Comparison of ENCODE assay signal across 22 cellular contexts in the genomic region with DNA sequence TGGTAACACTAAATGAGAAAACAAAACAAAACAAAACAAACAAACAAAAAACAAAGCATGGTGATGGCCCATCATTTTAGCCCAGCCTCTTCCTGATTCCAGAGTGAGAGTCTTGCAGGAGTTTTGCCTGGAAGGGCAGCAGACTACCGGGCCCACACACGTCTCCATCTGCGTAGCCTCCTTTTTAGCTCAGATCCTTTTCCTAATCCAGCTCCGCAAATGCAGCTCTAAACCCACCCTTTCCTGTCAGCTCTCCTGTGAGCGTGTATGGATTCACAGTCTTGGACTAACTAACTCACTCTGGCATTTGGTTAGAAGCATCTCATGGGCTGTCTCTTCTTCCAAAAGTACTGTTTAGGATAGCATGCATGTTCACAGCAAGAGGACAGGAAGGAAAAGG. TPM values are rescaled to one million over a fixed set of nuclear protein-coding genes. Genes with fewer than 3 reads are reported as not detected.
DNase-seq lines count a peak whose midpoint lies in the region; ATAC-seq, FAIRE-seq and TF ChIP-seq lines count a peak whose summit lies in the region.
"Had no signal": no experiment of that assay in that cellular context is flagged by ENCODE, and none has a peak within 500 bp of the region (broad histone marks: within the 10 kb centered on the region; RNA-seq: fewer than 3 reads in every experiment).

No MANE protein-coding gene starts in this region.

- H3K36me3 ChIP-seq in H1 (ENCODE audit: control insufficient read depth in 2 of 4, insufficient read depth in 4 of 4, low read length in 3 of 4) (no peaks in the 10 kb centered on the region), mesendoderm (ENCODE audit: control insufficient read depth, insufficient read depth, low read length) (no peaks in the 10 kb centered on the region)

- H4K8ac ChIP-seq in H1 (ENCODE audit: extremely low read depth, insufficient read depth, low read length) (no peak overlapping the region), mesendoderm (ENCODE audit: low read depth, low read length) (no peak overlapping the region)

- no peak for TF ChIP-seq POLR2A in H1 (IDR thresholded peaks at IDR 0.05; ENCODE audit: control extremely low read depth in 1 of 2, low read depth in 2 of 2, low read length in 2 of 2)

- H2BK120ac ChIP-seq in H1 (replicated peaks; ENCODE audit: low read depth, low read length), result no peak overlapping the region
- H2BK120ac ChIP-seq in mesendoderm (ENCODE audit: low read depth, low read length), result no peak overlapping the region

- TF ChIP-seq EP300 in H1 (IDR thresholded peaks at IDR 0.05; ENCODE audit: borderline replicate concordance in 1 of 2, low read depth in 2 of 2, low read length in 2 of 2), result no peak

- TF ChIP-seq CTCF in HL-60 (IDR thresholded peaks at IDR 0.05; ENCODE audit: insufficient read depth, low read length), result no peak
- no peak for TF ChIP-seq CTCF in H1 (IDR thresholded peaks at IDR 0.05; ENCODE audit: control extremely low read depth in 1 of 3, insufficient read depth in 1 of 3, low read depth in 1 of 3, low read length in 3 of 3)
- no peak for TF ChIP-seq CTCF in dorsolateral prefrontal cortex (IDR thresholded peaks at IDR 0.05 in 54 of 56, conservative IDR thresholded peaks at IDR 0.05 in 2 of 56; ENCODE audit: low read depth in 1 of 56, partially characterized antibody in 56 of 56)

- DNase-seq in HL-60 (ENCODE audit: low read depth in 1 of 2, low spot score in 1 of 2) (no peak), H1 (ENCODE audit: low read depth in 1 of 2, low spot score in 2 of 2) (no peak), mesendoderm (no peak), dorsolateral prefrontal cortex (no peak), SK-N-DZ (ENCODE audit: low spot score) (no peak)
- DNase-seq: C1 segment of cervical spinal cord; Caco-2; CD4-positive, CD25-positive, alpha-beta regulatory T cell; CD8-positive, alpha-beta T cell; DMS153; DND-41; H9 had no signal

- no peak overlapping the region for H3K23ac ChIP-seq in H1 (ENCODE audit: insufficient read length)
- no peak overlapping the region for H3K23ac ChIP-seq in mesendoderm (ENCODE audit: low read length)

- POLR2A ChIA-PET in H1 (lab: Charles Lee; ENCODE audit: partially characterized antibody), result no interaction called here

- H2AK5ac ChIP-seq in H1 (ENCODE audit: low read depth, low read length) (no peak overlapping the region), mesendoderm (ENCODE audit: low read length) (no peak overlapping the region)

- TF ChIP-seq RAD21 in H1 (IDR thresholded peaks at IDR 0.05 in 1 of 2, conservative IDR thresholded peaks at IDR 0.05 in 1 of 2; ENCODE audit: low read depth in 2 of 2, low read length in 2 of 2), result no peak

- no peak overlapping the region for H3K4me3 ChIP-seq in HL-60 (replicated peaks; ENCODE audit: insufficient read depth, low read length)
- no peak overlapping the region for H3K4me3 ChIP-seq in H1 (ENCODE audit: extremely low read depth in 1 of 4, insufficient read depth in 2 of 4, low read depth in 3 of 4, low read length in 4 of 4)
- H3K4me3 ChIP-seq in mesendoderm (ENCODE audit: low read length), result no peak overlapping the region
- H3K4me3 ChIP-seq in dorsolateral prefrontal cortex, result no peak overlapping the region

- H3K56ac ChIP-seq in H1 (replicated peaks; ENCODE audit: insufficient read length, low read depth, low read length) (no peak overlapping the region), mesendoderm (ENCODE audit: low read length) (no peak overlapping the region)

- no peak overlapping the region for H4K91ac ChIP-seq in H1 (replicated peaks; ENCODE audit: insufficient read length, low read length)

- CTCF ChIA-PET in H1 (lab: Charles Lee; ENCODE audit: partially characterized antibody), result interaction anchor here (0.6 to 2.6 kb wide), 3 partner anchors 10 to 45 kb away, joined by 3 to 14 read pairs (median 4); no protein-coding TSS in a partner anchor

- no peaks in the 10 kb centered on the region for H3K9me3 ChIP-seq in H1 (ENCODE audit: insufficient read depth in 2 of 2, low read depth in 1 of 2, low read length in 1 of 2)
- H3K9me3 ChIP-seq: Caco-2 had no signal

- H3K4me1 ChIP-seq in H1 (replicated peaks in 1 of 4; ENCODE audit: control insufficient read depth in 3 of 4, insufficient read depth in 4 of 4, low read length in 3 of 4), result peaks cover 0 to 3% (median 1%) of the 10 kb centered on the region in 4 experiments; a peak in 2 of 7 replicates
- no peaks in the 10 kb centered on the region for H3K4me1 ChIP-seq in mesendoderm (ENCODE audit: control insufficient read depth, low read depth, low read length)
- H3K4me1 ChIP-seq: Caco-2 had no signal

- H3K4ac ChIP-seq in H1 (replicated peaks; ENCODE audit: insufficient read length, low read depth, low read length) (no peak overlapping the region), mesendoderm (ENCODE audit: low read depth, low read length) (no peak overlapping the region)

- H3K9ac ChIP-seq in H1 (replicated peaks in 1 of 4; ENCODE audit: extremely low read depth in 1 of 4, low read depth in 3 of 4, low read length in 3 of 4) (no peak overlapping the region), mesendoderm (ENCODE audit: low read length) (no peak overlapping the region)

- H3K18ac ChIP-seq in H1 (ENCODE audit: extremely low read depth, low read length) (no peak overlapping the region), mesendoderm (ENCODE audit: low read length) (peak overlapping the region; percentile 15)

- H3K79me2 ChIP-seq in H1 (ENCODE audit: control insufficient read depth in 1 of 2, insufficient read depth in 2 of 2, low read length in 2 of 2) (no peaks in the 10 kb centered on the region), mesendoderm (ENCODE audit: control insufficient read depth, insufficient read depth, low read length) (no peaks in the 10 kb centered on the region)

- H3K79me1 ChIP-seq in H1 (ENCODE audit: low read depth, low read length) (no peaks in the 10 kb centered on the region), mesendoderm (ENCODE audit: low read length) (no peaks in the 10 kb centered on the region)

- H4K5ac ChIP-seq in H1 (ENCODE audit: insufficient read length, low read depth, low read length), result no peak overlapping the region
- no peak overlapping the region for H4K5ac ChIP-seq in mesendoderm (ENCODE audit: low read length)

- H3K27ac ChIP-seq in HL-60 (replicated peaks) (peak overlapping the region; percentile 74), H1 (ENCODE audit: low read depth, low read length) (no peak overlapping the region), mesendoderm (ENCODE audit: low read depth, low read length) (no peak overlapping the region), dorsolateral prefrontal cortex (no peak overlapping the region)

- H3K27me3 ChIP-seq in HL-60 (ENCODE audit: insufficient read depth, poor library complexity, severe bottlenecking) (no peaks in the 10 kb centered on the region), H1 (replicated peaks in 1 of 4; ENCODE audit: control insufficient read depth in 3 of 4, extremely low read depth in 1 of 4, insufficient read depth in 3 of 4, low read length in 3 of 4) (no peaks in the 10 kb centered on the region), mesendoderm (ENCODE audit: insufficient read depth, low read length, poor library complexity) (no peaks in the 10 kb centered on the region), dorsolateral prefrontal cortex (peaks cover 0 to 7% (median 0%) of the 10 kb centered on the region in 45 donors)

- no peaks in the 10 kb centered on the region for H4K20me1 ChIP-seq in H1 (replicated peaks in 1 of 2; ENCODE audit: control insufficient read depth in 1 of 2, insufficient read depth in 2 of 2, low read length in 2 of 2)

- H2BK20ac ChIP-seq in H1 (ENCODE audit: low read length), result no peak overlapping the region

- 91% methylated on average over 5 of the region's 5 CpGs; no CpG with 5 or more reads in 1 of the 2 experiments for WGBS in H1 (ENCODE audit: extremely low coverage in 1 of 2, insufficient coverage in 1 of 2, insufficient read length in 1 of 2, insufficient replicate concordance in 2 of 2, low coverage in 1 of 2, low lambda C conversion rate in 2 of 2, missing lambda C conversion rate in 1 of 2), 2 experiments
- WGBS in mesendoderm (ENCODE audit: extremely low coverage, insufficient coverage, low lambda C conversion rate), result no CpG with 5 or more reads among the region's 5 CpGs

- FAIRE-seq in H1 (lab: Jason Lieb, UNC), result no peak
- FAIRE-seq: G401.6, GM12892, GM19239 had no signal

- ATAC-seq in GM21390 (IDR thresholded peaks at IDR 0.05; ENCODE audit: unreplicated experiment), result no peak
- no peak for ATAC-seq in HG03045 (IDR thresholded peaks at IDR 0.05; ENCODE audit: unreplicated experiment)
- ATAC-seq: CD8-positive, alpha-beta T cell; HCT116 had no signal

- H2BK5ac ChIP-seq in H1 (ENCODE audit: low read depth, low read length) (no peak overlapping the region), mesendoderm (ENCODE audit: low read length) (no peak overlapping the region)

- peaks cover 2% of the 10 kb centered on the region; the same call in 1 of the 2 replicates for H3K23me2 ChIP-seq in H1 (ENCODE audit: low read depth, low read length)

- H2BK15ac ChIP-seq in H1 (ENCODE audit: low read length), result no peak overlapping the region
- no peak overlapping the region for H2BK15ac ChIP-seq in mesendoderm (replicated peaks; ENCODE audit: low read depth)

- H3K14ac ChIP-seq in H1 (ENCODE audit: insufficient read length), result no peak overlapping the region

- H2BK12ac ChIP-seq in H1 (ENCODE audit: low read depth, low read length), result no peak overlapping the region

- H3K4me2 ChIP-seq in H1 (ENCODE audit: insufficient read depth in 1 of 2, low read depth in 2 of 2, low read length in 2 of 2), result no peak overlapping the region
- no peak overlapping the region for H3K4me2 ChIP-seq in mesendoderm (ENCODE audit: low read length)

- H2AFZ ChIP-seq in H1 (ENCODE audit: low read length), result peak overlapping the region; percentile 91

- intact Hi-C loops in dorsolateral prefrontal cortex (cut with DNase I), result loop anchor here in 1 of 2 donors (5.0 kb wide), 1 partner anchor 818 kb away; no protein-coding TSS in a partner anchor

RNA-seq across cellular contexts. Expression of gene OR9A4, which starts 14.0 kb away (rescaled TPM):
- total RNA-seq in H1 (2021; fragmentation: NEBNext Ultra II Directional; extraction: Animal tissue kit (Norgen Biotek cat#: 25700)), result not detected in 2 replicates
- polyA plus RNA-seq in H1 (2011; rRNA removed), result not detected in 2 replicates
- polyA plus RNA-seq in H1 (2011; cell fraction: cytosol; rRNA removed), result not detected
- not detected for polyA plus RNA-seq in H1 (2011; cell fraction: nucleus; rRNA removed)
- not detected in 4 replicates for polyA plus RNA-seq in H1 (2012, experiment 1 of 2)
- not detected for polyA plus RNA-seq in H1 (2012, experiment 2 of 2)
- not detected for polyA plus RNA-seq in H1 (2013, experiment 1 of 2)
- polyA plus RNA-seq in H1 (2013, experiment 2 of 2), result not detected
- polyA minus RNA-seq in H1 (2011; rRNA and poly(A)+ RNA removed), result 0.66 TPM in 1 of 2 replicates, not detected in the other
- not detected for polyA minus RNA-seq in H1 (2011; cell fraction: cytosol; rRNA and poly(A)+ RNA removed)
- not detected for polyA minus RNA-seq in H1 (2011; cell fraction: nucleus; rRNA and poly(A)+ RNA removed)
- polyA plus RNA-seq in mesendoderm (2013, experiment 1 of 2), result not detected
- polyA plus RNA-seq in mesendoderm (2013, experiment 2 of 2), result not detected
- total RNA-seq in dorsolateral prefrontal cortex, result 1 to 10 TPM in 8 of 120 experiments, under 1 TPM in 52, not detected in 60; 0.21 to 2.0 (median 0.56) TPM
- polyA plus RNA-seq in SK-N-DZ (2014; cell fraction: cytosol; rRNA removed), result not detected in 2 replicates
- polyA plus RNA-seq in SK-N-DZ (2014; cell fraction: nucleus; rRNA removed), result not detected in 2 replicates
- total RNA-seq: A172; A673; Caco-2; CD4-positive, CD25-positive, alpha-beta regulatory T cell; CD8-positive, alpha-beta T cell; H4; H9 had no signal
- polyA plus RNA-seq: BJ; CD4-positive, CD25-positive, alpha-beta regulatory T cell had no signal

RNA-seq across cellular contexts. Expression of gene CLEC5A, which starts 16.6 kb away (rescaled TPM):
- not detected in 2 replicates for total RNA-seq in H1 (2021; fragmentation: NEBNext Ultra II Directional; extraction: Animal tissue kit (Norgen Biotek cat#: 25700))
- polyA plus RNA-seq in H1 (2011; rRNA removed), result not detected in 2 replicates
- polyA plus RNA-seq in H1 (2011; cell fraction: cytosol; rRNA removed), result not detected
- not detected for polyA plus RNA-seq in H1 (2011; cell fraction: nucleus; rRNA removed)
- polyA plus RNA-seq in H1 (2012, experiment 1 of 2), result not detected in 4 replicates
- polyA plus RNA-seq in H1 (2012, experiment 2 of 2), result not detected
- polyA plus RNA-seq in H1 (2013, experiment 1 of 2), result not detected
- polyA plus RNA-seq in H1 (2013, experiment 2 of 2), result not detected
- not detected in 2 replicates for polyA minus RNA-seq in H1 (2011; rRNA and poly(A)+ RNA removed)
- polyA minus RNA-seq in H1 (2011; cell fraction: cytosol; rRNA and poly(A)+ RNA removed), result not detected
- not detected for polyA minus RNA-seq in H1 (2011; cell fraction: nucleus; rRNA and poly(A)+ RNA removed)
- not detected for polyA plus RNA-seq in mesendoderm (2013, experiment 1 of 2)
- polyA plus RNA-seq in mesendoderm (2013, experiment 2 of 2), result 0.07 TPM
- total RNA-seq in dorsolateral prefrontal cortex, result 1 to 10 TPM in 78 of 120 experiments, under 1 TPM in 37, not detected in 5; 0.16 to 9.4 (median 1.6) TPM
- not detected in 2 replicates for polyA plus RNA-seq in SK-N-DZ (2014; cell fraction: cytosol; rRNA removed)
- not detected in 2 replicates for polyA plus RNA-seq in SK-N-DZ (2014; cell fraction: nucleus; rRNA removed)
- total RNA-seq: A172; A673; Caco-2; CD4-positive, CD25-positive, alpha-beta regulatory T cell; CD8-positive, alpha-beta T cell; H4; H9 had no signal
- polyA plus RNA-seq: BJ; CD4-positive, CD25-positive, alpha-beta regulatory T cell had no signal

RNA-seq across cellular contexts. Expression of gene TAS2R38, which starts 43.4 kb away (rescaled TPM):
- not detected in 2 replicates for total RNA-seq in H1 (2021; fragmentation: NEBNext Ultra II Directional; extraction: Animal tissue kit (Norgen Biotek cat#: 25700))
- 0.08 and 0.11 TPM in 2 replicates for polyA plus RNA-seq in H1 (2011; rRNA removed)
- polyA plus RNA-seq in H1 (2011; cell fraction: cytosol; rRNA removed), result not detected
- polyA plus RNA-seq in H1 (2011; cell fraction: nucleus; rRNA removed), result 0.94 TPM
- not detected in 4 replicates for polyA plus RNA-seq in H1 (2012, experiment 1 of 2)
- polyA plus RNA-seq in H1 (2012, experiment 2 of 2), result not detected
- polyA plus RNA-seq in H1 (2013, experiment 1 of 2), result not detected
- polyA plus RNA-seq in H1 (2013, experiment 2 of 2), result not detected
- 0.15 and 0.54 TPM in 2 replicates for polyA minus RNA-seq in H1 (2011; rRNA and poly(A)+ RNA removed)
- not detected for polyA minus RNA-seq in H1 (2011; cell fraction: cytosol; rRNA and poly(A)+ RNA removed)
- 1.1 TPM for polyA minus RNA-seq in H1 (2011; cell fraction: nucleus; rRNA and poly(A)+ RNA removed)
- not detected for polyA plus RNA-seq in mesendoderm (2013, experiment 1 of 2)
- not detected for polyA plus RNA-seq in mesendoderm (2013, experiment 2 of 2)
- total RNA-seq in dorsolateral prefrontal cortex, result not detected
- not detected in 2 replicates for polyA plus RNA-seq in SK-N-DZ (2014; cell fraction: cytosol; rRNA removed)
- polyA plus RNA-seq in SK-N-DZ (2014; cell fraction: nucleus; rRNA removed), result not detected in 2 replicates
- total RNA-seq: A172; A673; Caco-2; CD4-positive, CD25-positive, alpha-beta regulatory T cell; CD8-positive, alpha-beta T cell; H4; H9 had no signal
- polyA plus RNA-seq: BJ; CD4-positive, CD25-positive, alpha-beta regulatory T cell had no signal
